Comparison of ENCODE assay signal across 21 cellular contexts in the genomic region with DNA sequence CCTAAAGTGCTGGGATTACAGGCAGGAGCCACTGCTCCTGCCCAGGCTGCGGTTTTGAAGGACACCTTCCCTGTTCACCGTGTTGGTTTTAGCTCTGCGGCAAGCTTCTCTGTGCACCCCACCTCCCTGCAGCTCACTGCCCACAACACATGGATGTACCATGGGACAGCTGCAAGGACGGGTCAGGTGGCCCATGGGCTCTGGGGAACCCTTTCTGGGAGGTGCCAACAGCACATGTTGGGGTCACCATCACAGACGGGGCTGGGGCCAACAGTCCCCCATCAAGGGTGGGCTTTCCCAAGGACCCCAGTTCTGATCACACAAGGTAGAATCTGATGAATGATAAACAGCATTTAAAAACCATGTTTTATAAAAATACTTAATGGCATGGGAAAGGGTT. TPM values are rescaled to one million over a fixed set of nuclear protein-coding genes. Genes with fewer than 3 reads are reported as not detected.
DNase-seq lines count a peak whose midpoint lies in the region; ATAC-seq and TF ChIP-seq lines count a peak whose summit lies in the region.
"Had no signal": no experiment of that assay in that cellular context is flagged by ENCODE, and none has a peak within 500 bp of the region (broad histone marks: within the 10 kb centered on the region; RNA-seq: fewer than 3 reads in every experiment).

No MANE protein-coding gene starts in this region.

- H2BK5ac ChIP-seq in trophoblast cell (ENCODE audit: low read depth, low read length, poor library complexity), result no peak overlapping the region

- WGBS in trophoblast cell (ENCODE audit: extremely low coverage, insufficient coverage, insufficient read length), result no CpG with 5 or more reads among the region's 5 CpGs

- H4K8ac ChIP-seq in trophoblast cell (ENCODE audit: low read depth, low read length), result no peak overlapping the region

- H3K27me3 ChIP-seq in BLaER1, result peaks cover 27% of the 10 kb centered on the region
- peaks cover 0 to 26% (median 23%) of the 10 kb centered on the region in 11 experiments; a peak in 16 of 22 replicates for H3K27me3 ChIP-seq in BLaER1 treated with 17β-estradiol and CSF1 and Interleukin-3, amounts not matched to agents 10 nM and 100 nM
- H3K27me3 ChIP-seq in lower lobe of right lung (ENCODE audit: low read depth), result no peaks in the 10 kb centered on the region
- H3K27me3 ChIP-seq in trophoblast cell (ENCODE audit: insufficient read depth, low read length), result no peaks in the 10 kb centered on the region

- H3K4me1 Mint-ChIP-seq in type B pancreatic cell (ENCODE audit: unreplicated experiment), result peaks cover 5% of the 10 kb centered on the region

- no peaks in the 10 kb centered on the region for H3K36me3 Mint-ChIP-seq in type B pancreatic cell

- H2BK120ac ChIP-seq in trophoblast cell (ENCODE audit: insufficient read depth, low read length, poor library complexity), result no peak overlapping the region

- H3K79me2 ChIP-seq in trophoblast cell (ENCODE audit: control insufficient read depth, insufficient read depth, low read length, poor library complexity), result peaks cover 2% of the 10 kb centered on the region

- H3K36me3 ChIP-seq in BLaER1, result peaks cover 11% of the 10 kb centered on the region; the same call in 1 of the 2 replicates
- H3K36me3 ChIP-seq in BLaER1 treated with 17β-estradiol and CSF1 and Interleukin-3, amounts not matched to agents 10 nM and 100 nM, result peaks cover 0 to 8% (median 0%) of the 10 kb centered on the region in 11 experiments; a peak in 1 of 22 replicates
- H3K36me3 ChIP-seq in lower lobe of right lung, result no peaks in the 10 kb centered on the region
- H3K36me3 ChIP-seq in trophoblast cell (ENCODE audit: control insufficient read depth in 1 of 2, insufficient read depth in 2 of 2, low read length in 2 of 2), result no peaks in the 10 kb centered on the region
- H3K36me3 ChIP-seq: HAP-1 had no signal

- H3K4me3 ChIP-seq in BLaER1 (no peak overlapping the region), lower lobe of right lung (no peak overlapping the region), trophoblast cell (ENCODE audit: low read depth, low read length) (no peak overlapping the region)
- no peak overlapping the region for H3K4me3 ChIP-seq in BLaER1 treated with 17β-estradiol and CSF1 and Interleukin-3, amounts not matched to agents 10 nM and 100 nM
- H3K4me3 ChIP-seq: HAP-1 had no signal

- no peak overlapping the region for H4K12ac ChIP-seq in trophoblast cell (ENCODE audit: low read depth, low read length)

- DNase-seq in lower lobe of right lung (peak; percentile 33), trophoblast cell (no peak), hippocampal formation (lab: John Stamatoyannopoulos, UW) (no peak), type B pancreatic cell (ENCODE audit: extremely low spot score, unreplicated experiment) (no peak), GM19238 (ENCODE audit: insufficient read length, low spot score) (no peak), HuH-7.5 (ENCODE audit: low spot score) (no peak)
- DNase-seq: CD4-positive, alpha-beta T cell; CD8-positive, alpha-beta memory T cell; DMS 273 treated with DMSO at 0.1 percent for 48 hours; DMS79 treated with DMSO at 0.1 percent for 48 hours; GF-D8; GOT3; HFFc6 had no signal

- H3K4me2 ChIP-seq in BLaER1, result peak overlapping the region; percentile 98
- H3K4me2 ChIP-seq in BLaER1 treated with 17β-estradiol and CSF1 and Interleukin-3, amounts not matched to agents 10 nM and 100 nM, result peak overlapping the region; percentile 83 to 100 (median 97); a peak in 19 of 22 replicates
- no peak overlapping the region for H3K4me2 ChIP-seq in trophoblast cell (ENCODE audit: low read length)

- H3K4me3 Mint-ChIP-seq in type B pancreatic cell, result no peak overlapping the region
- H3K4me3 Mint-ChIP-seq: CD14-positive monocyte; CD4-positive, alpha-beta T cell; HFFc6 had no signal

- no peak overlapping the region for H3K27ac Mint-ChIP-seq in type B pancreatic cell
- H3K27ac Mint-ChIP-seq: CD4-positive, alpha-beta T cell; CD8-positive, alpha-beta memory T cell; HFFc6 had no signal

- peaks cover 52% of the 10 kb centered on the region for H4K20me1 ChIP-seq in BLaER1
- peaks cover 0 to 53% (median 30%) of the 10 kb centered on the region in 11 experiments; a peak in 20 of 22 replicates for H4K20me1 ChIP-seq in BLaER1 treated with 17β-estradiol and CSF1 and Interleukin-3, amounts not matched to agents 10 nM and 100 nM

- intact Hi-C loops in lower lobe of right lung (cut with DNase I), result no loop called here

- no peak for TF ChIP-seq CTCF in lower lobe of right lung (IDR thresholded peaks at IDR 0.05)
- no peak for TF ChIP-seq CTCF in type B pancreatic cell (conservative IDR thresholded peaks at IDR 0.05)

- H4K91ac ChIP-seq in trophoblast cell (ENCODE audit: low read depth, low read length), result no peak overlapping the region

- no peak overlapping the region for H2AFZ ChIP-seq in trophoblast cell (ENCODE audit: insufficient read depth, low read length, poor library complexity)

- no peaks in the 10 kb centered on the region for H3K27me3 Mint-ChIP-seq in type B pancreatic cell
- H3K27me3 Mint-ChIP-seq: CD4-positive, alpha-beta T cell; CD8-positive, alpha-beta memory T cell had no signal

- H3K23ac ChIP-seq in trophoblast cell (ENCODE audit: low read length), result no peak overlapping the region

- H3K9me3 ChIP-seq in BLaER1 (no peaks in the 10 kb centered on the region), lower lobe of right lung (no peaks in the 10 kb centered on the region), trophoblast cell (ENCODE audit: insufficient read depth, low read depth, low read length) (no peaks in the 10 kb centered on the region)
- H3K9me3 ChIP-seq in BLaER1 treated with 17β-estradiol and CSF1 and Interleukin-3, amounts not matched to agents 10 nM and 100 nM (replicated peaks in 1 of 11), result no peaks in the 10 kb centered on the region
- H3K9me3 ChIP-seq: HAP-1 had no signal

- H3K9ac ChIP-seq in BLaER1 (no peak overlapping the region; the same call in 1 of the 2 replicates), trophoblast cell (ENCODE audit: low read length) (peak overlapping the region; percentile 64)
- 0 out of 22 replicates have a peak overlapping the region, but pooled peaks of 1 of the 11 experiments have one; percentile 80 for H3K9ac ChIP-seq in BLaER1 treated with 17β-estradiol and CSF1 and Interleukin-3, amounts not matched to agents 10 nM and 100 nM

- peaks cover 91% of the 10 kb centered on the region for H3K4me1 ChIP-seq in BLaER1
- H3K4me1 ChIP-seq in BLaER1 treated with 17β-estradiol and CSF1 and Interleukin-3, amounts not matched to agents 10 nM and 100 nM, result peaks cover 75 to 89% (median 83%) of the 10 kb centered on the region in 10 experiments
- H3K4me1 ChIP-seq in lower lobe of right lung, result peaks cover 25% of the 10 kb centered on the region
- peaks cover 0 to 7% of the 10 kb centered on the region in 2 experiments for H3K4me1 ChIP-seq in trophoblast cell (ENCODE audit: control insufficient read depth in 1 of 2, insufficient read depth in 2 of 2, low read length in 2 of 2)

- H3K4ac ChIP-seq in trophoblast cell (ENCODE audit: low read depth, low read length), result no peak overlapping the region

- H3K79me1 ChIP-seq in trophoblast cell (ENCODE audit: low read length), result no peaks in the 10 kb centered on the region

- H3K27ac ChIP-seq in BLaER1 (peak overlapping the region; percentile 26; the same call in 1 of the 2 replicates), lower lobe of right lung (no peak overlapping the region), trophoblast cell (ENCODE audit: low read depth, low read length) (no peak overlapping the region)
- H3K27ac ChIP-seq in BLaER1 treated with 17β-estradiol and CSF1 and Interleukin-3, amounts not matched to agents 10 nM and 100 nM, result no peak overlapping the region

- no peak overlapping the region for H3K18ac ChIP-seq in trophoblast cell (ENCODE audit: low read length)

- H3K14ac ChIP-seq in trophoblast cell (ENCODE audit: low read length), result no peak overlapping the region

- no peak for ATAC-seq in lower lobe of right lung

- no peak overlapping the region for H2AK5ac ChIP-seq in trophoblast cell (ENCODE audit: low read length)

- H2BK12ac ChIP-seq in trophoblast cell (ENCODE audit: low read length), result no peak overlapping the region

- H3K9me3 Mint-ChIP-seq in type B pancreatic cell, result no peaks in the 10 kb centered on the region
- H3K9me3 Mint-ChIP-seq: CD4-positive, alpha-beta T cell; CD8-positive, alpha-beta memory T cell; HFFc6 had no signal

RNA-seq across cellular contexts. Expression of gene EXD3, which starts 7.5 kb away (rescaled TPM):
- total RNA-seq in lower lobe of right lung (25.2 TPM), type B pancreatic cell (ENCODE audit: low replicate concordance) (15.5 and 19.5 TPM in 2 replicates)
- 4.7 and 5.1 TPM in 2 replicates for polyA plus RNA-seq in trophoblast cell (2013)

RNA-seq across cellular contexts. Expression of gene NOXA1, which starts 7.7 kb away (rescaled TPM):
- total RNA-seq in lower lobe of right lung (6.9 TPM), type B pancreatic cell (ENCODE audit: low replicate concordance) (6.4 and 14.3 TPM in 2 replicates)
- 0.19 and 0.21 TPM in 2 replicates for polyA plus RNA-seq in trophoblast cell (2013)
- total RNA-seq: Daoy, G401 had no signal

RNA-seq across cellular contexts. Expression of gene ENTPD8, which starts 25.7 kb away (rescaled TPM):
- 0.15 TPM for total RNA-seq in lower lobe of right lung
- 0.08 and 0.11 TPM in 2 replicates for polyA plus RNA-seq in trophoblast cell (2013)
- total RNA-seq in type B pancreatic cell (ENCODE audit: low replicate concordance), result 2.1 and 3.5 TPM in 2 replicates
- total RNA-seq: A673; CD4-positive, alpha-beta T cell; CD8-positive, alpha-beta memory T cell; Daoy; HFFc6 had no signal
- polyA plus RNA-seq: BJ; CD14-positive monocyte; CD8-positive, alpha-beta memory T cell had no signal

RNA-seq across cellular contexts. Expression of gene NSMF, which starts 43.7 kb away (rescaled TPM):
- 20.7 TPM for total RNA-seq in lower lobe of right lung
- 18.1 and 19.1 TPM in 2 replicates for polyA plus RNA-seq in trophoblast cell (2013)
- total RNA-seq in type B pancreatic cell (ENCODE audit: low replicate concordance), result 51.2 and 67.8 TPM in 2 replicates
